Comparison of ENCODE assay signal across 11 cellular contexts in the genomic region with DNA sequence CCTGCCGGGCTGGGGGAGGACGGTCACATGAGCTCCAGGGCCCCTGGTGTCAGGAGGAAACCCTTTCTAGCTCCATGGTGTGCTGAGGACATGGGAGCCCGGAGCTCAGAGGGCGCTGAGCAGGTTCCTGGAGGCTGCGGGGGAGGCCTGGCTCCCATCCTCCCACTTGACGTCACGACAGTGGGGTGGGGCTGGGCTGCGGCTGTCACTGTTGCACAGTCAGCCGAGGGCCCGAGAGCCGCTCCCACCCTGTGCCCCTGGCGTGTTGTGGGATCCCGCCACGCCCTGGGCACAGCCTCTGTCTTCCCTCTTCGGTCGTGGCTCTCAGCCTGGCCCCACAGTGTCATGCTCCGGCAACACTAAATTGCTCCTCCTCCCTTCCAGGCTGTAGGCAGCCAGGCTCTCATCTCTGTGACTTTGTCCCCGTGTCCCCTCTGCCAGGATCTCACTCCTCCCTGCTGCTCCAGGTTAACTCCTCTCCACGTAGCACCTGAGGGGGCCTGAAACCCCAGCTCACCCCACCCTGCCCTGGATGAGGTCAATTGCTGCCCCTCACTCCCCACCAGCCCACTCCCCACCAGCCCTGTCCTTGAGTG. TPM values are rescaled to one million over a fixed set of nuclear protein-coding genes. Genes with fewer than 3 reads are reported as not detected.
DNase-seq lines count a peak whose midpoint lies in the region; ATAC-seq, FAIRE-seq and TF ChIP-seq lines count a peak whose summit lies in the region.
"Had no signal": no experiment of that assay in that cellular context is flagged by ENCODE, and none has a peak within 500 bp of the region (broad histone marks: within the 10 kb centered on the region; RNA-seq: fewer than 3 reads in every experiment).

No MANE protein-coding gene starts in this region.

- H3K9me3 ChIP-seq in Peyer's patch = no peaks in the 10 kb centered on the region
- H3K9me3 ChIP-seq in small intestine (ENCODE audit: control insufficient read depth, low read depth) = no peaks in the 10 kb centered on the region

- H3K4me3 ChIP-seq in Peyer's patch (no peak overlapping the region), small intestine (ENCODE audit: low read depth in 1 of 2, low read length in 2 of 2) (no peak overlapping the region)

- intact Hi-C loops in head of caudate nucleus (cut with DNase I) = no loop called here

- peak; percentile 50 for DNase-seq in NCI-H510A treated with DMSO at 0.1 percent for 48 hours (lab: John Stamatoyannopoulos, UW)
- DNase-seq in NCI-H510A (lab: John Stamatoyannopoulos, UW) = no peak
- peak in 2 of 3 donors; percentile 85 to 89 for DNase-seq in Peyer's patch
- peak; percentile 53 to 91 (median 77) for DNase-seq in head of caudate nucleus
- DNase-seq in small intestine = peak; percentile 71
- DNase-seq in D341Med (ENCODE audit: low spot score) = no peak
- no peak for DNase-seq in NCI-H2171 treated with DMSO at 0.1 percent for 48 hours (lab: John Stamatoyannopoulos, UW)
- DNase-seq: activated CD4-positive, alpha-beta T cell treated with anti-CD3 and anti-CD28 coated beads for 48 hours; NCI-H446 treated with DMSO at 0.1 percent for 48 hours; posterior cingulate gyrus had no signal

- ATAC-seq in HG03439 (IDR thresholded peaks at IDR 0.05; ENCODE audit: unreplicated experiment) = no peak

- peak in 1 of 2 donors; percentile 42 for TF ChIP-seq POLR2A in Peyer's patch (IDR thresholded peaks at IDR 0.05)

- WGBS in small intestine, 3 donors = 5 to 50% (median 27%) methylated on average over 18 to 19 of the region's 19 CpGs

- no peak for FAIRE-seq in small intestine (lab: Jason Lieb, UNC)

- TF ChIP-seq CTCF in Peyer's patch (IDR thresholded peaks at IDR 0.05) = no peak

- no peaks in the 10 kb centered on the region for H3K27me3 ChIP-seq in Peyer's patch
- H3K27me3 ChIP-seq in small intestine (ENCODE audit: control insufficient read depth in 2 of 2, insufficient read depth in 2 of 2, low read length in 2 of 2) = no peaks in the 10 kb centered on the region

- H3K27ac ChIP-seq in Peyer's patch (peak overlapping the region in 1 of 4 donors; percentile 15), small intestine (ENCODE audit: low read depth in 1 of 2, low read length in 1 of 2) (no peak overlapping the region)

- no peaks in the 10 kb centered on the region for H3K36me3 ChIP-seq in Peyer's patch
- no peaks in the 10 kb centered on the region for H3K36me3 ChIP-seq in small intestine (ENCODE audit: control insufficient read depth in 2 of 2, insufficient read depth in 2 of 2, low read length in 2 of 2)

- H3K4me1 ChIP-seq in Peyer's patch (peaks cover 0 to 10% (median 0%) of the 10 kb centered on the region in 4 donors), small intestine (ENCODE audit: control insufficient read depth in 2 of 2, insufficient read depth in 1 of 2, low read depth in 1 of 2, low read length in 1 of 2) (no peaks in the 10 kb centered on the region)

RNA-seq across cellular contexts. Expression of gene BEGAIN, which starts 33.0 kb away (rescaled TPM):
- 10 to 100 TPM in 1 of 4 donors, 1 to 10 TPM in 2, not detected in 1; 1.6 to 31.8 (median 6.6) TPM for total RNA-seq in Peyer's patch
- 10 to 100 TPM in 1 of 3 donors, 1 to 10 TPM in 2; 1.3 to 13.5 (median 7.4) TPM for polyA plus RNA-seq in small intestine

Comparison
In these comparisons a context has a peak if more than half of its experiments do, and no peak if none do; other contexts are left out.
1. DNase-seq: peak in NCI-H510A treated with DMSO at 0.1 percent for 48 hours (single experiment), Peyer's patch (2 of 3), head of caudate nucleus (42 of 42) and small intestine (single experiment); none in NCI-H510A (single experiment), D341Med (single experiment) and NCI-H2171 treated with DMSO at 0.1 percent for 48 hours (single experiment).